In genomic region chr19:47415953-47416666, GRCh38 we compare ENCODE assay signal across 1 cellular context.
TF ChIP-seq lines count a peak whose summit lies in the region.

No MANE protein-coding gene starts in this region.

TF ChIP-seq in H1, 55 proteins besides CTCF, POLR2A, EP300 and RAD21 (continued from another document):
- TF ChIP-seq SRF (IDR thresholded peaks at IDR 0.05; ENCODE audit: low read depth, low read length) (no peak), YY1 (IDR thresholded peaks at IDR 0.05; ENCODE audit: low read depth, low read length) (no peak), CBX8 (IDR thresholded peaks at IDR 0.05; ENCODE audit: borderline replicate concordance, low read depth, low read length) (no peak), CHD1 (IDR thresholded peaks at IDR 0.05; ENCODE audit: low read depth, low read length) (no peak), CEBPB (IDR thresholded peaks at IDR 0.05; ENCODE audit: low read depth, low read length) (no peak), EGR1 (IDR thresholded peaks at IDR 0.05; ENCODE audit: borderline replicate concordance, low read depth, low read length) (no peak), SIN3A (conservative IDR thresholded peaks at IDR 0.05 in 1 of 2, IDR thresholded peaks at IDR 0.05 in 1 of 2; ENCODE audit: low read depth in 1 of 2, low read length in 2 of 2) (no peak), HDAC2 (IDR thresholded peaks at IDR 0.05; ENCODE audit: borderline replicate concordance in 1 of 2, low read depth in 2 of 2, low read length in 2 of 2) (no peak), BCL11A (IDR thresholded peaks at IDR 0.05; ENCODE audit: low read depth in 2 of 2, low read length in 2 of 2) (no peak), ATF2 (IDR thresholded peaks at IDR 0.05; ENCODE audit: low read length) (no peak), SP4 (IDR thresholded peaks at IDR 0.05; ENCODE audit: low read length) (no peak), RXRA (IDR thresholded peaks at IDR 0.05; ENCODE audit: insufficient read depth, low read depth, low read length) (no peak), GTF2F1 (IDR thresholded peaks at IDR 0.05; ENCODE audit: borderline replicate concordance, low read depth, low read length) (no peak), TAF7 (optimal IDR thresholded peaks at IDR 0.05; ENCODE audit: borderline replicate concordance, low read depth, low read length) (no peak), JUND (IDR thresholded peaks at IDR 0.05; ENCODE audit: low read length) (no peak), CTBP2 (IDR thresholded peaks at IDR 0.05; ENCODE audit: borderline replicate concordance, insufficient read depth, insufficient read length, low read length) (no peak), KDM5A (IDR thresholded peaks at IDR 0.05; ENCODE audit: low read length) (no peak)
